In genomic region chr5:93517828-93518227, GRCh38 we compare ENCODE assay signal across 24 cellular contexts.
DNase-seq lines count a peak whose midpoint lies in the region; ATAC-seq and TF ChIP-seq lines count a peak whose summit lies in the region.
"Had no signal": no experiment of that assay in that cellular context is flagged by ENCODE, and none has a peak within 500 bp of the region (broad histone marks: within the 10 kb centered on the region; RNA-seq: fewer than 3 reads in every experiment).

No MANE protein-coding gene starts in this region.

- no peak overlapping the region for H4K5ac ChIP-seq in mesendoderm (ENCODE audit: low read length)

- H2AK5ac ChIP-seq in mesendoderm (ENCODE audit: low read length): no peak overlapping the region

- H2BK5ac ChIP-seq in mesendoderm (ENCODE audit: low read length): no peak overlapping the region

- intact Hi-C loops in adrenal gland (cut with DNase I): no loop called here

- H3K4me2 ChIP-seq in hepatocyte: no peak overlapping the region
- H3K4me2 ChIP-seq in mesendoderm (ENCODE audit: low read length): no peak overlapping the region
- H3K4me2 ChIP-seq: BLaER1 had no signal

- H3K9me3 ChIP-seq in adrenal gland (replicated peaks in 1 of 3): peaks cover 0 to 4% (median 0%) of the 10 kb centered on the region in 3 donors
- no peaks in the 10 kb centered on the region for H3K9me3 ChIP-seq in hepatocyte (ENCODE audit: low read depth)
- H3K9me3 ChIP-seq: BE2C had no signal

- no peak overlapping the region for H3K9ac ChIP-seq in mesendoderm (ENCODE audit: low read length)
- H3K9ac ChIP-seq: BLaER1 had no signal

- H3K4me1 ChIP-seq in adrenal gland (replicated peaks in 1 of 2): peaks cover 18 to 37% of the 10 kb centered on the region in 2 donors
- H3K4me1 ChIP-seq in hepatocyte (ENCODE audit: insufficient read depth): no peaks in the 10 kb centered on the region
- no peaks in the 10 kb centered on the region for H3K4me1 ChIP-seq in mesendoderm (ENCODE audit: control insufficient read depth, low read depth, low read length)
- H3K4me1 ChIP-seq: BE2C, BLaER1 had no signal

- H4K8ac ChIP-seq in mesendoderm (ENCODE audit: low read depth, low read length): no peak overlapping the region

- TF ChIP-seq CTCF in adrenal gland (IDR thresholded peaks at IDR 0.05): no peak
- no peak for TF ChIP-seq CTCF in fibroblast of pulmonary artery (IDR thresholded peaks at IDR 0.05; ENCODE audit: low read length, missing control alignments)
- no peak for TF ChIP-seq CTCF in omental fat pad (IDR thresholded peaks at IDR 0.05)
- TF ChIP-seq CTCF in hepatocyte (IDR thresholded peaks at IDR 0.05; ENCODE audit: poor library complexity): no peak

- H3K36me3 ChIP-seq in adrenal gland (replicated peaks in 1 of 2) (no peaks in the 10 kb centered on the region), hepatocyte (replicated peaks; ENCODE audit: insufficient read depth, low read depth) (no peaks in the 10 kb centered on the region), mesendoderm (ENCODE audit: control insufficient read depth, insufficient read depth, low read length) (no peaks in the 10 kb centered on the region)
- H3K36me3 ChIP-seq: BE2C, BLaER1 had no signal

- H3K23ac ChIP-seq in mesendoderm (ENCODE audit: low read length): no peak overlapping the region

- H3K27me3 ChIP-seq in adrenal gland: no peaks in the 10 kb centered on the region
- H3K27me3 ChIP-seq in hepatocyte: no peaks in the 10 kb centered on the region
- no peaks in the 10 kb centered on the region for H3K27me3 ChIP-seq in mesendoderm (ENCODE audit: insufficient read depth, low read length, poor library complexity)
- H3K27me3 ChIP-seq: BE2C, BLaER1 had no signal

- H3K56ac ChIP-seq in mesendoderm (ENCODE audit: low read length): no peak overlapping the region

- H2AFZ ChIP-seq in hepatocyte: no peak overlapping the region

- H3K4me3 ChIP-seq in adrenal gland: no peak overlapping the region
- H3K4me3 ChIP-seq in fibroblast of pulmonary artery (replicated peaks; ENCODE audit: low read depth, low read length): no peak overlapping the region
- no peak overlapping the region for H3K4me3 ChIP-seq in hepatocyte
- H3K4me3 ChIP-seq in mesendoderm (ENCODE audit: low read length): no peak overlapping the region
- H3K4me3 ChIP-seq: BLaER1, GM12878 had no signal

- H3K18ac ChIP-seq in mesendoderm (ENCODE audit: low read length): no peak overlapping the region

- H3K79me2 ChIP-seq in hepatocyte (no peaks in the 10 kb centered on the region), mesendoderm (ENCODE audit: control insufficient read depth, insufficient read depth, low read length) (no peaks in the 10 kb centered on the region)

- peak overlapping the region in 2 of 5 donors; percentile 45 to 53 for H3K27ac ChIP-seq in adrenal gland
- H3K27ac ChIP-seq in hepatocyte: no peak overlapping the region
- no peak overlapping the region for H3K27ac ChIP-seq in mesendoderm (ENCODE audit: low read depth, low read length)
- H3K27ac ChIP-seq: BLaER1 had no signal

- no peaks in the 10 kb centered on the region for H3K9me2 ChIP-seq in hepatocyte (replicated peaks; ENCODE audit: insufficient read depth)

- no peak overlapping the region for H2BK120ac ChIP-seq in mesendoderm (ENCODE audit: low read depth, low read length)

- H4K20me1 ChIP-seq in hepatocyte (ENCODE audit: insufficient read depth, poor library complexity, severe bottlenecking): no peaks in the 10 kb centered on the region
- H4K20me1 ChIP-seq: BLaER1 had no signal

- peak; percentile 51 to 76 (median 62) for DNase-seq in adrenal gland
- peak; percentile 18 for DNase-seq in fibroblast of pulmonary artery (ENCODE audit: low read depth)
- DNase-seq in omental fat pad (ENCODE audit: low spot score): no peak
- DNase-seq in hepatocyte (ENCODE audit: low spot score): no peak
- no peak for DNase-seq in UCSD-AML1 (lab: John Stamatoyannopoulos, UW; ENCODE audit: unreplicated experiment)
- DNase-seq in mesendoderm: no peak
- DNase-seq: 8988T; ACHN; BE2C; C1 segment of cervical spinal cord; CD4-positive, alpha-beta memory T cell; CD4-positive, CD25-positive, alpha-beta regulatory T cell; CD8-positive, alpha-beta memory T cell; COR-L47; DMS 273 treated with DMSO at 0.1 percent for 48 hours; DMS153; DMS53; DMS79; DND-41; EL; GDM1 had no signal

- no peaks in the 10 kb centered on the region for H3K79me1 ChIP-seq in mesendoderm (ENCODE audit: low read length)

- no peak for TF ChIP-seq POLR2A in adrenal gland (IDR thresholded peaks at IDR 0.05)

- no peak overlapping the region for H3K4ac ChIP-seq in mesendoderm (ENCODE audit: low read depth, low read length)

- ATAC-seq in omental fat pad (ENCODE audit: low FRiP score) (peak; percentile 60), GM21786 (IDR thresholded peaks at IDR 0.05; ENCODE audit: unreplicated experiment) (no peak)
- ATAC-seq: GM12878 had no signal

- no peak overlapping the region for H2BK15ac ChIP-seq in mesendoderm (replicated peaks; ENCODE audit: low read depth)

Comparison
In these comparisons a context has a peak if more than half of its experiments do, and no peak if none do; other contexts are left out.
1. DNase-seq: peak in adrenal gland (7 of 7) and fibroblast of pulmonary artery (single experiment); none in omental fat pad (single experiment), hepatocyte (single experiment), UCSD-AML1 (single experiment) and mesendoderm (single experiment).